Comparison of ENCODE assay signal across 1 cellular context in the genomic region with DNA sequence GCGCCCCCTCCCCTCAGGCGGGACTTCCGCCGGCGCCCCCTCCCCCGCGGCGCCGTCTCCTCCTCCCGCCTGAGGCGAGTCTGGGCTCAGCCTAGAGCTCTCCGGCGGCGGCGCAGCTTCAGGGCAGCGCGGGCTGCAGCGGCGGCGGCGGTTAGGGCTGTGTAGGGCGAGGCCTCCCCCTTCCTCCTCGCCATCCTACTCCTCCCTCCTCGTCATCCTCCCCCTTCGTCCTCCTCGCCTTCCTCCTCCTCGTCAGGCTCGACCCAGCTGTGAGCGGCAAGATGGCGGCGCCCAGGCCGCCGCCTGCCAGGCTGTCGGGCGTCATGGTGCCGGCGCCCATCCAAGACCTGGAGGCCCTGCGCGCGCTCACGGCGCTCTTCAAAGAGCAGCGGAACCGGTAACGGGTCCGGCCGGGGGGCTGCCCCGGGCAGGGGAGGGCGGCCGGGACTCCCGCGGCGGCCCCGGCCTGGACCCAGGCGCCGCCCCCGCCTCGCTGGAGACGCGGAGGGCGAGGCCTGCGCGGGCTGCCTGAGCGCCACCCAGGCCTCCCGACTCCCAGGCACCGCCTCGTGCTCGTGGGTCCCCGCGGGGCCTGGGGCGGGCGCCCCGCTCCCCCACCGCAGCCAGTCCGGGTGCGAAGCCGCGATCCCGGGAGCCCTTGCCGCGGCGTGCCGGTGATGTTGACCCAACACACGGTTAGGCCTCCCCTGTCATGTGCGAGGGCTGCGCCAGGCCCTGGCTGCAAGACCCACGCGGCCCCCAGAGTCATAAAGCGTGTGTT.
TF ChIP-seq lines count a peak whose summit lies in the region.

A gene with protein sequence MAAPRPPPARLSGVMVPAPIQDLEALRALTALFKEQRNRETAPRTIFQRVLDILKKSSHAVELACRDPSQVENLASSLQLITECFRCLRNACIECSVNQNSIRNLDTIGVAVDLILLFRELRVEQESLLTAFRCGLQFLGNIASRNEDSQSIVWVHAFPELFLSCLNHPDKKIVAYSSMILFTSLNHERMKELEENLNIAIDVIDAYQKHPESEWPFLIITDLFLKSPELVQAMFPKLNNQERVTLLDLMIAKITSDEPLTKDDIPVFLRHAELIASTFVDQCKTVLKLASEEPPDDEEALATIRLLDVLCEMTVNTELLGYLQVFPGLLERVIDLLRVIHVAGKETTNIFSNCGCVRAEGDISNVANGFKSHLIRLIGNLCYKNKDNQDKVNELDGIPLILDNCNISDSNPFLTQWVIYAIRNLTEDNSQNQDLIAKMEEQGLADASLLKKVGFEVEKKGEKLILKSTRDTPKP (plus strand): TSS at position 52 of the 781 bp plus-strand sequence. CDS start 230 bp downstream, at position 282.

TF ChIP-seq in GM12878, 131 proteins besides CTCF, POLR2A, EP300 and RAD21 (continued from another document and continues in another):
- TF ChIP-seq, protein P1, sequence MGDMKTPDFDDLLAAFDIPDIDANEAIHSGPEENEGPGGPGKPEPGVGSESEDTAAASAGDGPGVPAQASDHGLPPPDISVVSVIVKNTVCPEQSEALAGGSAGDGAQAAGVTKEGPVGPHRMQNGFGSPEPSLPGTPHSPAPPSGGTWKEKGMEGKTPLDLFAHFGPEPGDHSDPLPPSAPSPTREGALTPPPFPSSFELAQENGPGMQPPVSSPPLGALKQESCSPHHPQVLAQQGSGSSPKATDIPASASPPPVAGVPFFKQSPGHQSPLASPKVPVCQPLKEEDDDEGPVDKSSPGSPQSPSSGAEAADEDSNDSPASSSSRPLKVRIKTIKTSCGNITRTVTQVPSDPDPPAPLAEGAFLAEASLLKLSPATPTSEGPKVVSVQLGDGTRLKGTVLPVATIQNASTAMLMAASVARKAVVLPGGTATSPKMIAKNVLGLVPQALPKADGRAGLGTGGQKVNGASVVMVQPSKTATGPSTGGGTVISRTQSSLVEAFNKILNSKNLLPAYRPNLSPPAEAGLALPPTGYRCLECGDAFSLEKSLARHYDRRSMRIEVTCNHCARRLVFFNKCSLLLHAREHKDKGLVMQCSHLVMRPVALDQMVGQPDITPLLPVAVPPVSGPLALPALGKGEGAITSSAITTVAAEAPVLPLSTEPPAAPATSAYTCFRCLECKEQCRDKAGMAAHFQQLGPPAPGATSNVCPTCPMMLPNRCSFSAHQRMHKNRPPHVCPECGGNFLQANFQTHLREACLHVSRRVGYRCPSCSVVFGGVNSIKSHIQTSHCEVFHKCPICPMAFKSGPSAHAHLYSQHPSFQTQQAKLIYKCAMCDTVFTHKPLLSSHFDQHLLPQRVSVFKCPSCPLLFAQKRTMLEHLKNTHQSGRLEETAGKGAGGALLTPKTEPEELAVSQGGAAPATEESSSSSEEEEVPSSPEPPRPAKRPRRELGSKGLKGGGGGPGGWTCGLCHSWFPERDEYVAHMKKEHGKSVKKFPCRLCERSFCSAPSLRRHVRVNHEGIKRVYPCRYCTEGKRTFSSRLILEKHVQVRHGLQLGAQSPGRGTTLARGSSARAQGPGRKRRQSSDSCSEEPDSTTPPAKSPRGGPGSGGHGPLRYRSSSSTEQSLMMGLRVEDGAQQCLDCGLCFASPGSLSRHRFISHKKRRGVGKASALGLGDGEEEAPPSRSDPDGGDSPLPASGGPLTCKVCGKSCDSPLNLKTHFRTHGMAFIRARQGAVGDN (IDR thresholded peaks at IDR 0.05) = peak; percentile 82
- TF ChIP-seq JUND (IDR thresholded peaks at IDR 0.05; ENCODE audit: low read depth, low read length) (no peak), CBX5 (IDR thresholded peaks at IDR 0.05; ENCODE audit: low read depth) (no peak), NRF1 (conservative IDR thresholded peaks at IDR 0.05; ENCODE audit: low read depth, low read length) (no peak), NFYA (IDR thresholded peaks at IDR 0.05; ENCODE audit: borderline replicate concordance, low read depth, low read length) (no peak), PAX5 (IDR thresholded peaks at IDR 0.05; ENCODE audit: borderline replicate concordance, low read depth, low read length) (0 out of 2 replicates have a peak, but pooled peaks have one; percentile 5), SP1 (IDR thresholded peaks at IDR 0.05; ENCODE audit: low read depth, low read length) (no peak), RELA (IDR thresholded peaks at IDR 0.05; ENCODE audit: borderline replicate concordance, partially characterized antibody) (peak; percentile 33), ATF7 (IDR thresholded peaks at IDR 0.05; ENCODE audit: low read depth) (no peak), SRF (IDR thresholded peaks at IDR 0.05; ENCODE audit: low read depth in 2 of 2, low read length in 2 of 2) (no peak), CBFB (IDR thresholded peaks at IDR 0.05; ENCODE audit: low read depth) (no peak), HDGF (IDR thresholded peaks at IDR 0.05) (no peak), BRCA1 (IDR thresholded peaks at IDR 0.05; ENCODE audit: low read depth, low read length) (no peak), NR2C2 (IDR thresholded peaks at IDR 0.05; ENCODE audit: borderline replicate concordance, control insufficient read depth, insufficient read length, low read depth) (no peak), JUNB (IDR thresholded peaks at IDR 0.05) (no peak), IKZF2 (IDR thresholded peaks at IDR 0.05) (no peak), TCF3 (IDR thresholded peaks at IDR 0.05; ENCODE audit: borderline replicate concordance, insufficient read depth, low read depth, low read length) (no peak), TAF1 (IDR thresholded peaks at IDR 0.05; ENCODE audit: borderline replicate concordance, low read depth, low read length) (peak; percentile 72; the same call in 1 of the 2 replicates), MTA2 (IDR thresholded peaks at IDR 0.05; ENCODE audit: low read depth) (no peak), KAT2A (conservative IDR thresholded peaks at IDR 0.05; ENCODE audit: control insufficient read depth, low read depth, low read length) (no peak), DPF2 (IDR thresholded peaks at IDR 0.05) (peak; percentile 72), BACH1 (IDR thresholded peaks at IDR 0.05; ENCODE audit: borderline replicate concordance) (0 out of 2 replicates have a peak, but pooled peaks have one; percentile 60), BHLHE40 (IDR thresholded peaks at IDR 0.05; ENCODE audit: borderline replicate concordance in 1 of 2, low read depth in 2 of 2, low read length in 1 of 2) (no peak; a peak in 1 of 4 replicates), NFXL1 (IDR thresholded peaks at IDR 0.05; ENCODE audit: borderline replicate concordance) (peak; percentile 98), SPI1 (IDR thresholded peaks at IDR 0.05; ENCODE audit: borderline replicate concordance, insufficient read depth, low read depth, low read length) (no peak; the same call in 1 of the 2 replicates), CBX3 (IDR thresholded peaks at IDR 0.05; ENCODE audit: borderline replicate concordance, low read depth) (no peak), SMAD5 (IDR thresholded peaks at IDR 0.05; ENCODE audit: low read depth) (no peak; the same call in 1 of the 2 replicates), NR2F1 (conservative IDR thresholded peaks at IDR 0.05) (peak; percentile 60), SMARCA5 (IDR thresholded peaks at IDR 0.05) (0 out of 2 replicates have a peak, but pooled peaks have one; percentile 79), ASH2L (IDR thresholded peaks at IDR 0.05; ENCODE audit: borderline replicate concordance, low read depth) (peak; percentile 54; the same call in 1 of the 2 replicates)
- TF ChIP-seq, protein P2, sequence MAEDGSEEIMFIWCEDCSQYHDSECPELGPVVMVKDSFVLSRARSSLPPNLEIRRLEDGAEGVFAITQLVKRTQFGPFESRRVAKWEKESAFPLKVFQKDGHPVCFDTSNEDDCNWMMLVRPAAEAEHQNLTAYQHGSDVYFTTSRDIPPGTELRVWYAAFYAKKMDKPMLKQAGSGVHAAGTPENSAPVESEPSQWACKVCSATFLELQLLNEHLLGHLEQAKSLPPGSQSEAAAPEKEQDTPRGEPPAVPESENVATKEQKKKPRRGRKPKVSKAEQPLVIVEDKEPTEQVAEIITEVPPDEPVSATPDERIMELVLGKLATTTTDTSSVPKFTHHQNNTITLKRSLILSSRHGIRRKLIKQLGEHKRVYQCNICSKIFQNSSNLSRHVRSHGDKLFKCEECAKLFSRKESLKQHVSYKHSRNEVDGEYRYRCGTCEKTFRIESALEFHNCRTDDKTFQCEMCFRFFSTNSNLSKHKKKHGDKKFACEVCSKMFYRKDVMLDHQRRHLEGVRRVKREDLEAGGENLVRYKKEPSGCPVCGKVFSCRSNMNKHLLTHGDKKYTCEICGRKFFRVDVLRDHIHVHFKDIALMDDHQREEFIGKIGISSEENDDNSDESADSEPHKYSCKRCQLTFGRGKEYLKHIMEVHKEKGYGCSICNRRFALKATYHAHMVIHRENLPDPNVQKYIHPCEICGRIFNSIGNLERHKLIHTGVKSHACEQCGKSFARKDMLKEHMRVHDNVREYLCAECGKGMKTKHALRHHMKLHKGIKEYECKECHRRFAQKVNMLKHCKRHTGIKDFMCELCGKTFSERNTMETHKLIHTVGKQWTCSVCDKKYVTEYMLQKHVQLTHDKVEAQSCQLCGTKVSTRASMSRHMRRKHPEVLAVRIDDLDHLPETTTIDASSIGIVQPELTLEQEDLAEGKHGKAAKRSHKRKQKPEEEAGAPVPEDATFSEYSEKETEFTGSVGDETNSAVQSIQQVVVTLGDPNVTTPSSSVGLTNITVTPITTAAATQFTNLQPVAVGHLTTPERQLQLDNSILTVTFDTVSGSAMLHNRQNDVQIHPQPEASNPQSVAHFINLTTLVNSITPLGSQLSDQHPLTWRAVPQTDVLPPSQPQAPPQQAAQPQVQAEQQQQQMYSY (CRISPR knock-in tag; IDR thresholded peaks at IDR 0.05) = no peak
- TF ChIP-seq, protein P3, sequence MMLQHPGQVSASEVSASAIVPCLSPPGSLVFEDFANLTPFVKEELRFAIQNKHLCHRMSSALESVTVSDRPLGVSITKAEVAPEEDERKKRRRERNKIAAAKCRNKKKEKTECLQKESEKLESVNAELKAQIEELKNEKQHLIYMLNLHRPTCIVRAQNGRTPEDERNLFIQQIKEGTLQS (IDR thresholded peaks at IDR 0.05; ENCODE audit: borderline replicate concordance, extremely low read depth, low read depth, low read length) = no peak
- TF ChIP-seq, protein P4, sequence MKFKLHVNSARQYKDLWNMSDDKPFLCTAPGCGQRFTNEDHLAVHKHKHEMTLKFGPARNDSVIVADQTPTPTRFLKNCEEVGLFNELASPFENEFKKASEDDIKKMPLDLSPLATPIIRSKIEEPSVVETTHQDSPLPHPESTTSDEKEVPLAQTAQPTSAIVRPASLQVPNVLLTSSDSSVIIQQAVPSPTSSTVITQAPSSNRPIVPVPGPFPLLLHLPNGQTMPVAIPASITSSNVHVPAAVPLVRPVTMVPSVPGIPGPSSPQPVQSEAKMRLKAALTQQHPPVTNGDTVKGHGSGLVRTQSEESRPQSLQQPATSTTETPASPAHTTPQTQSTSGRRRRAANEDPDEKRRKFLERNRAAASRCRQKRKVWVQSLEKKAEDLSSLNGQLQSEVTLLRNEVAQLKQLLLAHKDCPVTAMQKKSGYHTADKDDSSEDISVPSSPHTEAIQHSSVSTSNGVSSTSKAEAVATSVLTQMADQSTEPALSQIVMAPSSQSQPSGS (IDR thresholded peaks at IDR 0.05; ENCODE audit: low read length) = no peak
- TF ChIP-seq, protein P5, sequence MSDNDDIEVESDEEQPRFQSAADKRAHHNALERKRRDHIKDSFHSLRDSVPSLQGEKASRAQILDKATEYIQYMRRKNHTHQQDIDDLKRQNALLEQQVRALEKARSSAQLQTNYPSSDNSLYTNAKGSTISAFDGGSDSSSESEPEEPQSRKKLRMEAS (IDR thresholded peaks at IDR 0.05; ENCODE audit: low read depth, low read length) = peak; percentile 45; the same call in 1 of the 2 replicates
- TF ChIP-seq, protein P6, sequence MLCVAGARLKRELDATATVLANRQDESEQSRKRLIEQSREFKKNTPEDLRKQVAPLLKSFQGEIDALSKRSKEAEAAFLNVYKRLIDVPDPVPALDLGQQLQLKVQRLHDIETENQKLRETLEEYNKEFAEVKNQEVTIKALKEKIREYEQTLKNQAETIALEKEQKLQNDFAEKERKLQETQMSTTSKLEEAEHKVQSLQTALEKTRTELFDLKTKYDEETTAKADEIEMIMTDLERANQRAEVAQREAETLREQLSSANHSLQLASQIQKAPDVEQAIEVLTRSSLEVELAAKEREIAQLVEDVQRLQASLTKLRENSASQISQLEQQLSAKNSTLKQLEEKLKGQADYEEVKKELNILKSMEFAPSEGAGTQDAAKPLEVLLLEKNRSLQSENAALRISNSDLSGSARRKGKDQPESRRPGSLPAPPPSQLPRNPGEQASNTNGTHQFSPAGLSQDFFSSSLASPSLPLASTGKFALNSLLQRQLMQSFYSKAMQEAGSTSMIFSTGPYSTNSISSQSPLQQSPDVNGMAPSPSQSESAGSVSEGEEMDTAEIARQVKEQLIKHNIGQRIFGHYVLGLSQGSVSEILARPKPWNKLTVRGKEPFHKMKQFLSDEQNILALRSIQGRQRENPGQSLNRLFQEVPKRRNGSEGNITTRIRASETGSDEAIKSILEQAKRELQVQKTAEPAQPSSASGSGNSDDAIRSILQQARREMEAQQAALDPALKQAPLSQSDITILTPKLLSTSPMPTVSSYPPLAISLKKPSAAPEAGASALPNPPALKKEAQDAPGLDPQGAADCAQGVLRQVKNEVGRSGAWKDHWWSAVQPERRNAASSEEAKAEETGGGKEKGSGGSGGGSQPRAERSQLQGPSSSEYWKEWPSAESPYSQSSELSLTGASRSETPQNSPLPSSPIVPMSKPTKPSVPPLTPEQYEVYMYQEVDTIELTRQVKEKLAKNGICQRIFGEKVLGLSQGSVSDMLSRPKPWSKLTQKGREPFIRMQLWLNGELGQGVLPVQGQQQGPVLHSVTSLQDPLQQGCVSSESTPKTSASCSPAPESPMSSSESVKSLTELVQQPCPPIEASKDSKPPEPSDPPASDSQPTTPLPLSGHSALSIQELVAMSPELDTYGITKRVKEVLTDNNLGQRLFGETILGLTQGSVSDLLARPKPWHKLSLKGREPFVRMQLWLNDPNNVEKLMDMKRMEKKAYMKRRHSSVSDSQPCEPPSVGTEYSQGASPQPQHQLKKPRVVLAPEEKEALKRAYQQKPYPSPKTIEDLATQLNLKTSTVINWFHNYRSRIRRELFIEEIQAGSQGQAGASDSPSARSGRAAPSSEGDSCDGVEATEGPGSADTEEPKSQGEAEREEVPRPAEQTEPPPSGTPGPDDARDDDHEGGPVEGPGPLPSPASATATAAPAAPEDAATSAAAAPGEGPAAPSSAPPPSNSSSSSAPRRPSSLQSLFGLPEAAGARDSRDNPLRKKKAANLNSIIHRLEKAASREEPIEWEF (IDR thresholded peaks at IDR 0.05; ENCODE audit: insufficient replicate concordance, low read depth, low read length) = no peak
- TF ChIP-seq, protein P7, sequence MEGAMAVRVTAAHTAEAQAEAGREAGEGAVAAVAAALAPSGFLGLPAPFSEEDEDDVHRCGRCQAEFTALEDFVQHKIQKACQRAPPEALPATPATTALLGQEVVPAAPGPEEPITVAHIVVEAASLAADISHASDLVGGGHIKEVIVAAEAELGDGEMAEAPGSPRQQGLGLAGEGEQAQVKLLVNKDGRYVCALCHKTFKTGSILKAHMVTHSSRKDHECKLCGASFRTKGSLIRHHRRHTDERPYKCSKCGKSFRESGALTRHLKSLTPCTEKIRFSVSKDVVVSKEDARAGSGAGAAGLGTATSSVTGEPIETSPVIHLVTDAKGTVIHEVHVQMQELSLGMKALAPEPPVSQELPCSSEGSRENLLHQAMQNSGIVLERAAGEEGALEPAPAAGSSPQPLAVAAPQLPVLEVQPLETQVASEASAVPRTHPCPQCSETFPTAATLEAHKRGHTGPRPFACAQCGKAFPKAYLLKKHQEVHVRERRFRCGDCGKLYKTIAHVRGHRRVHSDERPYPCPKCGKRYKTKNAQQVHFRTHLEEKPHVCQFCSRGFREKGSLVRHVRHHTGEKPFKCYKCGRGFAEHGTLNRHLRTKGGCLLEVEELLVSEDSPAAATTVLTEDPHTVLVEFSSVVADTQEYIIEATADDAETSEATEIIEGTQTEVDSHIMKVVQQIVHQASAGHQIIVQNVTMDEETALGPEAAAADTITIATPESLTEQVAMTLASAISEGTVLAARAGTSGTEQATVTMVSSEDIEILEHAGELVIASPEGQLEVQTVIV (IDR thresholded peaks at IDR 0.05; ENCODE audit: borderline replicate concordance, partially characterized antibody) = no peak
